ENCODE assay signal across 8 cellular contexts in the genomic region with DNA sequence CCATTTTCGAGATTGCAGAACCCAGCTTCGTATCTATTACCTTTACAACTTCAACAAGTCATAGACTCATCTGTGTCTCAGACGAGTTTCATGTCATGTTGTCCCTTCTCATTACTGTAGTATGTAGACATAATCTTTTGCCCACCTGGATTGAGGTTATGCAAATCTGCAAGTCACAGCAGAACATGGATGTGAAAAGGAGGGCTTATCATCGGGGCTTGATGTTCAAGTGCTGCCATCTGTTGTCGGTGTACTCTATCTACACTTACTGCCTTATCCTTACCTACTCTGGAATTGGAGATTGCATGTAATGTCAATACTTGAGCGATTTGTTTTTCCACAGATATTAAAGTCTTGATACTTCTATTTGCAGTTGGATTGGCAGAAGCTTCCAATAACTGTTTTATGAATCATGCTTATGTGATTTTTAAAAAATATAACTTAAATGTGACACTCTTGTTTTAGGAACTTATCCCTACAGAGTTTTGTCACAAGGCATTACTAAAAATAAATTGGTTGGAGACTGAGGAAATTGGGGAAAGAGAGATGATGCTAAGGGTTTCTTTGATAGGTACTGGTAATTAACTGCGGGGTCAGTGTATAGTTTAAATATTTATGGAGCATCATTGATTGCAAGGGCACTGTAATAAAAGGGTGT. TPM values are rescaled to one million over a fixed set of nuclear protein-coding genes. Genes with fewer than 3 reads are reported as not detected.
A peak's percentile ranks its signal among the peaks of the same experiment; 100 is the strongest.
DNase-seq lines count a peak whose midpoint lies in the region; ATAC-seq and TF ChIP-seq lines count a peak whose summit lies in the region.

No MANE protein-coding gene starts in this region.

- peak; percentile 76 for TF ChIP-seq CTCF in foreskin fibroblast (IDR thresholded peaks at IDR 0.05; ENCODE audit: low read depth, low read length)

- DNase-seq in activated CD8-positive, alpha-beta memory T cell treated with anti-CD3 and anti-CD28 coated beads, Interleukin-2, amount 10 ng/mL, durations not matched to agents 7 days and 5 days: peak; percentile 69
- no peak for DNase-seq in activated CD8-positive, alpha-beta memory T cell treated with anti-CD3 and anti-CD28 coated beads for 24 hours
- DNase-seq in HPDE6-E6E7 (ENCODE audit: extremely low spot score): peak; percentile 52
- peak; percentile 76 for DNase-seq in NCI-H748 (lab: John Stamatoyannopoulos, UW; ENCODE audit: unreplicated experiment)
- peak; percentile 43 to 45 for DNase-seq in activated T-cell treated with anti-CD3 and anti-CD28 coated beads, Interleukin-2, amount 50 U/mL, for 72 hours
- DNase-seq in foreskin fibroblast: peak; percentile 64 to 87
- DNase-seq in pons (ENCODE audit: low spot score): peak; percentile 84

- no peak overlapping the region for H3K4me3 Mint-ChIP-seq in activated CD8-positive, alpha-beta memory T cell treated with anti-CD3 and anti-CD28 coated beads, Interleukin-2, amount 10 ng/mL, durations not matched to agents 7 days and 5 days
- H3K4me3 Mint-ChIP-seq in activated T-cell treated with anti-CD3 and anti-CD28 coated beads, Interleukin-2, amount 50 U/mL, for 72 hours: no peak overlapping the region

- H3K27ac Mint-ChIP-seq in activated CD8-positive, alpha-beta memory T cell treated with anti-CD3 and anti-CD28 coated beads, Interleukin-2, amount 10 ng/mL, durations not matched to agents 7 days and 5 days: no peak overlapping the region
- H3K27ac Mint-ChIP-seq in activated T-cell treated with anti-CD3 and anti-CD28 coated beads, Interleukin-2, amount 50 U/mL, for 72 hours: peak overlapping the region; percentile 15

- H3K27me3 Mint-ChIP-seq in activated CD8-positive, alpha-beta memory T cell treated with anti-CD3 and anti-CD28 coated beads, Interleukin-2, amount 10 ng/mL, durations not matched to agents 7 days and 5 days: peaks cover 6% of the 10 kb centered on the region
- no peaks in the 10 kb centered on the region for H3K27me3 Mint-ChIP-seq in activated T-cell treated with anti-CD3 and anti-CD28 coated beads, Interleukin-2, amount 50 U/mL, for 72 hours (ENCODE audit: low read depth)

- H3K4me1 Mint-ChIP-seq in activated CD8-positive, alpha-beta memory T cell treated with anti-CD3 and anti-CD28 coated beads, Interleukin-2, amount 10 ng/mL, durations not matched to agents 7 days and 5 days: peaks cover 23% of the 10 kb centered on the region
- H3K4me1 Mint-ChIP-seq in activated T-cell treated with anti-CD3 and anti-CD28 coated beads, Interleukin-2, amount 50 U/mL, for 72 hours (ENCODE audit: low read depth): peaks cover 29% of the 10 kb centered on the region

- no peak for ATAC-seq in activated CD8-positive, alpha-beta memory T cell treated with anti-CD3 and anti-CD28 coated beads, Interleukin-2, amount 10 ng/mL, durations not matched to agents 7 days and 5 days
- ATAC-seq in GM21529 (IDR thresholded peaks at IDR 0.05; ENCODE audit: unreplicated experiment): peak; percentile 48
- ATAC-seq in activated T-cell treated with anti-CD3 and anti-CD28 coated beads, Interleukin-2, amount 50 U/mL, for 72 hours (replicated peaks in 1 of 2): peak; percentile 17 to 26

- no peaks in the 10 kb centered on the region for H3K9me3 Mint-ChIP-seq in activated CD8-positive, alpha-beta memory T cell treated with anti-CD3 and anti-CD28 coated beads, Interleukin-2, amount 10 ng/mL, durations not matched to agents 7 days and 5 days (ENCODE audit: low read depth)
- no peaks in the 10 kb centered on the region for H3K9me3 Mint-ChIP-seq in activated T-cell treated with anti-CD3 and anti-CD28 coated beads, Interleukin-2, amount 50 U/mL, for 72 hours

- H3K4me3 ChIP-seq in foreskin fibroblast (ENCODE audit: low read depth in 1 of 2, low read length in 2 of 2): no peak overlapping the region

- CTCF ChIA-PET in activated CD8-positive, alpha-beta memory T cell treated with anti-CD3 and anti-CD28 coated beads, Interleukin-2, amount 10 ng/mL, durations not matched to agents 7 days and 5 days (lab: Charles Lee): interaction anchor here (0.5 to 7.0 kb wide), 14 partner anchors 8 to 205 kb away, joined by 3 to 69 read pairs (median 5); a partner anchor contains a TSS

- H3K36me3 Mint-ChIP-seq in activated CD8-positive, alpha-beta memory T cell treated with anti-CD3 and anti-CD28 coated beads, Interleukin-2, amount 10 ng/mL, durations not matched to agents 7 days and 5 days: peaks cover 1% of the 10 kb centered on the region
- peaks cover 2 to 3% of the 10 kb centered on the region in 2 donors for H3K36me3 Mint-ChIP-seq in activated T-cell treated with anti-CD3 and anti-CD28 coated beads, Interleukin-2, amount 50 U/mL, for 72 hours (ENCODE audit: insufficient read depth in 2 of 2)

RNA-seq across cellular contexts. Expression of a gene that starts 3.0 kb away (rescaled TPM):
- 10 to 100 TPM; 21.3 to 25.0 TPM for total RNA-seq in activated CD8-positive, alpha-beta memory T cell treated with anti-CD3 and anti-CD28 coated beads, Interleukin-2, amount 10 ng/mL, durations not matched to agents 7 days and 5 days
- 10 to 100 TPM; 16.8 to 20.1 TPM for total RNA-seq in activated T-cell treated with anti-CD3 and anti-CD28 coated beads, Interleukin-2, amount 50 U/mL, for 72 hours
